9 cellular contexts compared by ENCODE assay signal in genomic region chr2:64858541-64859031, GRCh38.
A peak's percentile ranks its signal among the peaks of the same experiment; 100 is the strongest.
DNase-seq lines count a peak whose midpoint lies in the region; ATAC-seq and TF ChIP-seq lines count a peak whose summit lies in the region.
"Had no signal": no experiment of that assay in that cellular context is flagged by ENCODE, and none has a peak within 500 bp of the region (broad histone marks: within the 10 kb centered on the region; RNA-seq: fewer than 3 reads in every experiment).

No MANE protein-coding gene starts in this region.

- in situ Hi-C loops in GM13977 (cut with MboI; ENCODE audit: low pct_unique_long_range_greater_than_20kb, low sequenced_read_pairs, unreplicated experiment) = loop anchor here (25.0 kb wide), 1 partner anchor 521 kb away; no protein-coding TSS in a partner anchor

- intact Hi-C loops in heart right ventricle (cut with DNase I) = loop anchor here in 6 of 10 donors (1.0 to 10.0 kb wide), 6 partner anchors 84 to 206 kb away; partner anchors contain the start of gene SERTAD2 (in 1 of the 6)

- no peak for TF ChIP-seq POLR2A in Peyer's patch (IDR thresholded peaks at IDR 0.05)

- H3K27ac ChIP-seq in Peyer's patch (peak overlapping the region; percentile 82 to 89 (median 86)), heart right ventricle (peak overlapping the region; percentile 20 to 99 (median 94)), rectal smooth muscle tissue (ENCODE audit: low read depth, low read length) (peak overlapping the region; percentile 90)

- H3K4me3 ChIP-seq in Peyer's patch = no peak overlapping the region
- H3K4me3 ChIP-seq in heart right ventricle = peak overlapping the region in 5 of 10 donors; percentile 53 to 62 (median 54)
- H3K4me3 ChIP-seq in rectal smooth muscle tissue (ENCODE audit: low read length) = peak overlapping the region; percentile 64

- WGBS in heart right ventricle, 2 donors = 37 to 41% methylated on average over 5 of the region's 5 CpGs

- peaks cover 0 to 25% (median 17%) of the 10 kb centered on the region in 4 donors for H3K4me1 ChIP-seq in Peyer's patch
- peaks cover 23 to 93% (median 37%) of the 10 kb centered on the region in 9 donors for H3K4me1 ChIP-seq in heart right ventricle
- peaks cover 26% of the 10 kb centered on the region for H3K4me1 ChIP-seq in rectal smooth muscle tissue (ENCODE audit: control insufficient read depth, insufficient read depth, low read length)

- H3K27me3 ChIP-seq in Peyer's patch (no peaks in the 10 kb centered on the region), heart right ventricle (no peaks in the 10 kb centered on the region), rectal smooth muscle tissue (ENCODE audit: control insufficient read depth, insufficient read depth, low read length) (no peaks in the 10 kb centered on the region)

- peak in 5 of 8 donors; percentile 1 to 12 (median 3) for ATAC-seq in heart right ventricle
- ATAC-seq in GM21367 (IDR thresholded peaks at IDR 0.05; ENCODE audit: unreplicated experiment) = no peak
- ATAC-seq in HG02852 (IDR thresholded peaks at IDR 0.05; ENCODE audit: unreplicated experiment) = no peak
- ATAC-seq in HG02623 (IDR thresholded peaks at IDR 0.05; ENCODE audit: unreplicated experiment) = no peak

- DNase-seq in GF-D8 (lab: John Stamatoyannopoulos, UW) = peak; percentile 44
- peak in 1 of 3 donors; percentile 47 for DNase-seq in Peyer's patch
- no peak for DNase-seq in heart right ventricle
- no peak for DNase-seq in GM13977 (ENCODE audit: low spot score)
- DNase-seq: activated naive CD8-positive, alpha-beta T cell treated with anti-CD3 and anti-CD28 coated beads, Interleukin-2, amount 10 ng/mL, durations not matched to agents 7 days and 5 days had no signal

- H3K9ac ChIP-seq in rectal smooth muscle tissue (ENCODE audit: low read length) = peak overlapping the region; percentile 22

- TF ChIP-seq CTCF in Peyer's patch (IDR thresholded peaks at IDR 0.05) (no peak), heart right ventricle (IDR thresholded peaks at IDR 0.05) (no peak), GM13977 (IDR thresholded peaks at IDR 0.05; ENCODE audit: extremely low read depth, insufficient read depth, missing control alignments) (no peak)

- no peaks in the 10 kb centered on the region for H3K36me3 ChIP-seq in Peyer's patch
- no peaks in the 10 kb centered on the region for H3K36me3 ChIP-seq in heart right ventricle
- no peaks in the 10 kb centered on the region for H3K36me3 ChIP-seq in rectal smooth muscle tissue (ENCODE audit: control insufficient read depth, insufficient read depth, low read length)

- no peaks in the 10 kb centered on the region for H3K9me3 ChIP-seq in Peyer's patch
- peaks cover 0 to 5% (median 0%) of the 10 kb centered on the region in 11 donors for H3K9me3 ChIP-seq in heart right ventricle

Comparison
In these comparisons a context has a peak if more than half of its experiments do, and no peak if none do; other contexts are left out.
1. ATAC-seq: peak in heart right ventricle (5 of 8); none in GM21367 (single experiment), HG02852 (single experiment) and HG02623 (single experiment).
2. Peak in every context shown above with its lines, with median percentiles within 50 percentile points of each other: H3K27ac ChIP-seq.